ENCODE assay signal across 8 cellular contexts in genomic region chr16:2905241-2905987, GRCh38. TPM values are rescaled to one million over a fixed set of nuclear protein-coding genes. Genes with fewer than 3 reads are reported as not detected.
DNase-seq lines count a peak whose midpoint lies in the region; ATAC-seq and TF ChIP-seq lines count a peak whose summit lies in the region.

No MANE protein-coding gene starts in this region.

- no peaks in the 10 kb centered on the region for H3K27me3 Mint-ChIP-seq in T-cell
- peaks cover 3% of the 10 kb centered on the region for H3K27me3 Mint-ChIP-seq in progenitor cell of endocrine pancreas

- H3K36me3 Mint-ChIP-seq in T-cell: no peaks in the 10 kb centered on the region
- no peaks in the 10 kb centered on the region for H3K36me3 Mint-ChIP-seq in progenitor cell of endocrine pancreas (ENCODE audit: insufficient read depth)

- DNase-seq in GM12865 (ENCODE audit: low read depth): peak; percentile 99
- peak; percentile 99 for DNase-seq in NCI-H1436 (lab: John Stamatoyannopoulos, UW)
- peak; percentile 66 to 90 (median 85) for DNase-seq in T-cell
- DNase-seq in amygdala (lab: John Stamatoyannopoulos, UW): peak; percentile 97 to 100 (median 100)
- DNase-seq in left ventricle myocardium superior: peak; percentile 99
- peak; percentile 76 for DNase-seq in progenitor cell of endocrine pancreas (ENCODE audit: low spot score, unreplicated experiment)

- TF ChIP-seq CTCF in GM12865 (IDR thresholded peaks at IDR 0.05; ENCODE audit: insufficient read depth, low read depth, low read length, missing control alignments): no peak
- no peak for TF ChIP-seq CTCF in progenitor cell of endocrine pancreas (IDR thresholded peaks at IDR 0.05; ENCODE audit: unreplicated experiment)

- H3K36me3 ChIP-seq in urinary bladder (ENCODE audit: insufficient read depth): no peaks in the 10 kb centered on the region

- CTCF ChIA-PET in T-cell (lab: Charles Lee): interaction anchor here in 1 of 2 donors (0.6 to 1.6 kb wide), 5 partner anchors 11 to 197 kb away, joined by 3 to 7 read pairs (median 4); partner anchors contain the start of gene FLYWCH2

- no peaks in the 10 kb centered on the region for H3K4me1 ChIP-seq in urinary bladder (ENCODE audit: insufficient read depth)

- H3K4me3 Mint-ChIP-seq in T-cell (peak overlapping the region; percentile 87 to 94 (median 92)), progenitor cell of endocrine pancreas (ENCODE audit: low read depth) (peak overlapping the region; percentile 82)

- peak overlapping the region; percentile 86 for H3K4me3 ChIP-seq in GM12865 (ENCODE audit: low read depth, low read length)
- peak overlapping the region; percentile 62 for H3K4me3 ChIP-seq in urinary bladder (ENCODE audit: low read depth, low read length)

- H3K9me3 Mint-ChIP-seq in T-cell (no peaks in the 10 kb centered on the region), progenitor cell of endocrine pancreas (ENCODE audit: low read depth) (no peaks in the 10 kb centered on the region)

- peak overlapping the region in 1 of 2 donors; percentile 68 for H3K27ac Mint-ChIP-seq in T-cell
- no peak overlapping the region for H3K27ac Mint-ChIP-seq in progenitor cell of endocrine pancreas

- WGBS in urinary bladder: 2% methylated on average over 51 of the region's 51 CpGs

- intact Hi-C loops in left ventricle myocardium superior (cut with micrococcal nuclease): no loop called here

- H3K4me1 Mint-ChIP-seq in T-cell (peaks cover 19 to 28% (median 23%) of the 10 kb centered on the region in 3 donors), progenitor cell of endocrine pancreas (ENCODE audit: low read depth) (peaks cover 4% of the 10 kb centered on the region)

- peak overlapping the region; percentile 88 for H3K27ac ChIP-seq in urinary bladder (ENCODE audit: low read depth)

- POLR2A ChIA-PET in T-cell (lab: Charles Lee): no interaction called here

- ATAC-seq in HG02759 (IDR thresholded peaks at IDR 0.05; ENCODE audit: unreplicated experiment) (peak; percentile 74), T-cell (replicated peaks in 1 of 4) (peak; percentile 71 to 79 (median 73)), left ventricle myocardium superior (peak; percentile 89)

RNA-seq across cellular contexts. Expression of gene FLYWCH1, which starts 6.3 kb away (rescaled TPM):
- total RNA-seq in T-cell: 100 to 1,000 TPM in 3 of 5 donors, 10 to 100 TPM in 2; 83.0 to 144 (median 106) TPM
- 36.1 TPM for total RNA-seq in left ventricle myocardium superior
- 19.5 and 20.7 TPM in 2 replicates for total RNA-seq in progenitor cell of endocrine pancreas
- 11.4 TPM for total RNA-seq in urinary bladder
- 38.0 TPM for polyA plus RNA-seq in urinary bladder

RNA-seq across cellular contexts. Expression of gene FLYWCH2, which starts 22.4 kb away (rescaled TPM):
- total RNA-seq in T-cell: 10 to 100 TPM; 12.1 to 31.4 (median 25.6) TPM
- total RNA-seq in left ventricle myocardium superior: 28.6 TPM
- 26.3 and 26.9 TPM in 2 replicates for total RNA-seq in progenitor cell of endocrine pancreas
- total RNA-seq in urinary bladder: 15.6 TPM
- 49.9 TPM for polyA plus RNA-seq in urinary bladder

RNA-seq across cellular contexts. Expression of gene PRSS22, which starts 47.4 kb away (rescaled TPM):
- total RNA-seq in T-cell (1 to 10 TPM in 3 of 5 donors, under 1 TPM in 1, not detected in 1; 0.56 to 2.6 (median 1.4) TPM), left ventricle myocardium superior (not detected), progenitor cell of endocrine pancreas (23.3 and 25.9 TPM in 2 replicates), urinary bladder (3.0 TPM)
- 5.6 TPM for polyA plus RNA-seq in urinary bladder

RNA-seq across cellular contexts. Expression of gene KREMEN2, which starts 58.7 kb away (rescaled TPM):
- total RNA-seq in T-cell: under 1 TPM in 1 of 5 donors, not detected in 4; 0.15 TPM
- total RNA-seq in left ventricle myocardium superior: not detected
- 0.31 and 0.47 TPM in 2 replicates for total RNA-seq in progenitor cell of endocrine pancreas
- total RNA-seq in urinary bladder: 0.11 TPM
- polyA plus RNA-seq in urinary bladder: not detected

Comparison
In these comparisons a context has a peak if more than half of its experiments do, and no peak if none do; other contexts are left out.
1. Peak in every context shown above with its lines: DNase-seq, ATAC-seq, H3K4me3 ChIP-seq and H3K27ac ChIP-seq.